Comparison of ENCODE assay signal across 8 cellular contexts in genomic region chr19:29667941-29668340, GRCh38. TPM values are rescaled to one million over a fixed set of nuclear protein-coding genes. Genes with fewer than 3 reads are reported as not detected.
DNase-seq lines count a peak whose midpoint lies in the region; ATAC-seq and TF ChIP-seq lines count a peak whose summit lies in the region.

No MANE protein-coding gene starts in this region.

- intact Hi-C loops in activated CD8-positive, alpha-beta T cell treated with anti-CD3 and anti-CD28 coated beads for 36 hours (cut with micrococcal nuclease) = loop anchor here (5.0 kb wide), 1 partner anchor 46 kb away; no protein-coding TSS in a partner anchor
- intact Hi-C loops in testis (cut with DNase I; ENCODE audit: low total_unique reads) = no loop called here

- H3K9me3 Mint-ChIP-seq in activated CD8-positive, alpha-beta T cell treated with anti-CD3 and anti-CD28 coated beads for 36 hours = no peaks in the 10 kb centered on the region

- DNase-seq in activated CD4-positive, CD25-positive, alpha-beta regulatory T cell treated with anti-CD3 and anti-CD28 coated beads, Interleukin-2, amount 50 U/mL, for 72 hours = no peak
- DNase-seq in activated CD8-positive, alpha-beta T cell treated with anti-CD3 and anti-CD28 coated beads for 36 hours = peak; percentile 84
- DNase-seq in tibial nerve (ENCODE audit: low spot score in 2 of 2) = no peak
- no peak for DNase-seq in testis
- no peak for DNase-seq in DMS79 treated with DMSO at 0.1 percent for 48 hours (lab: John Stamatoyannopoulos, UW)

- H3K27me3 ChIP-seq in gastroesophageal sphincter (no peaks in the 10 kb centered on the region), tibial nerve (no peaks in the 10 kb centered on the region), testis (no peaks in the 10 kb centered on the region)

- POLR2A ChIA-PET in activated CD8-positive, alpha-beta T cell treated with anti-CD3 and anti-CD28 coated beads for 36 hours (lab: Charles Lee) = interaction anchor here (0.8 to 5.2 kb wide), 12 partner anchors 11 to 169 kb away, joined by 3 to 59 read pairs (median 6); partner anchors contain the start of genes C19orf12 and POP4

- no peak for TF ChIP-seq POLR2A in gastroesophageal sphincter (IDR thresholded peaks at IDR 0.05)
- TF ChIP-seq POLR2A in tibial nerve (IDR thresholded peaks at IDR 0.05) = no peak
- no peak for TF ChIP-seq POLR2A in testis (IDR thresholded peaks at IDR 0.05)

- peak; percentile 19 for TF ChIP-seq CTCF in activated CD8-positive, alpha-beta T cell treated with anti-CD3 and anti-CD28 coated beads for 36 hours (IDR thresholded peaks at IDR 0.05)
- TF ChIP-seq CTCF in gastroesophageal sphincter (IDR thresholded peaks at IDR 0.05) (no peak), tibial nerve (IDR thresholded peaks at IDR 0.05) (no peak), testis (IDR thresholded peaks at IDR 0.05) (no peak)

- H3K4me1 ChIP-seq in gastroesophageal sphincter (peaks cover 0 to 96% (median 56%) of the 10 kb centered on the region in 3 donors), tibial nerve (peaks cover 0 to 86% (median 50%) of the 10 kb centered on the region in 4 donors), testis (peaks cover 49% of the 10 kb centered on the region)

- H3K4me3 ChIP-seq in gastroesophageal sphincter = peak overlapping the region in 1 of 2 donors; percentile 92
- peak overlapping the region in 1 of 4 donors; percentile 97 for H3K4me3 ChIP-seq in tibial nerve
- no peak overlapping the region for H3K4me3 ChIP-seq in testis

- H3K27me3 Mint-ChIP-seq in activated CD8-positive, alpha-beta T cell treated with anti-CD3 and anti-CD28 coated beads for 36 hours = no peaks in the 10 kb centered on the region

- peak; percentile 9 to 15 for ATAC-seq in activated CD4-positive, CD25-positive, alpha-beta regulatory T cell treated with anti-CD3 and anti-CD28 coated beads, Interleukin-2, amount 50 U/mL, for 24 hours
- peak; percentile 28 for ATAC-seq in activated CD8-positive, alpha-beta T cell treated with anti-CD3 and anti-CD28 coated beads for 36 hours
- ATAC-seq in gastroesophageal sphincter (no peak), GM21390 (IDR thresholded peaks at IDR 0.05; ENCODE audit: unreplicated experiment) (no peak)

- peaks cover 58% of the 10 kb centered on the region for H3K36me3 Mint-ChIP-seq in activated CD8-positive, alpha-beta T cell treated with anti-CD3 and anti-CD28 coated beads for 36 hours (ENCODE audit: low read depth)

- H3K27ac ChIP-seq in gastroesophageal sphincter (peak overlapping the region; percentile 74 to 94 (median 92)), tibial nerve (peak overlapping the region; percentile 20 to 95 (median 90)), testis (peak overlapping the region in 1 of 2 donors; percentile 26)

- H3K9me3 ChIP-seq in gastroesophageal sphincter (no peaks in the 10 kb centered on the region), tibial nerve (no peaks in the 10 kb centered on the region), testis (no peaks in the 10 kb centered on the region)

- H3K36me3 ChIP-seq in gastroesophageal sphincter (no peaks in the 10 kb centered on the region), tibial nerve (peaks cover 0 to 5% (median 0%) of the 10 kb centered on the region in 3 donors), testis (ENCODE audit: low read depth, missing control alignments) (no peaks in the 10 kb centered on the region)

- CTCF ChIA-PET in activated CD8-positive, alpha-beta T cell treated with anti-CD3 and anti-CD28 coated beads for 36 hours (lab: Charles Lee) = interaction anchor here (0.9 to 5.0 kb wide), 10 partner anchors 10 to 62 kb away, joined by 3 to 66 read pairs (median 24); partner anchors contain the start of gene POP4

- peak overlapping the region; percentile 90 for H3K27ac Mint-ChIP-seq in activated CD8-positive, alpha-beta T cell treated with anti-CD3 and anti-CD28 coated beads for 36 hours

- peaks cover 71% of the 10 kb centered on the region for H3K4me1 Mint-ChIP-seq in activated CD8-positive, alpha-beta T cell treated with anti-CD3 and anti-CD28 coated beads for 36 hours (ENCODE audit: low read depth)

- TF ChIP-seq EP300 in gastroesophageal sphincter (IDR thresholded peaks at IDR 0.05) (no peak), tibial nerve (IDR thresholded peaks at IDR 0.05) (no peak)

- 50% methylated on average over 1 of the region's 7 CpGs; no CpG with 5 or more reads in 1 of the 2 donors for WGBS in gastroesophageal sphincter (ENCODE audit: low coverage in 1 of 2), 2 donors
- WGBS in tibial nerve, 2 donors = 78 to 83% methylated on average over 3 to 4 of the region's 7 CpGs
- 75 to 82% methylated on average over 4 to 7 of the region's 7 CpGs for WGBS in testis, 2 donors

- peak overlapping the region; percentile 88 for H3K4me3 Mint-ChIP-seq in activated CD8-positive, alpha-beta T cell treated with anti-CD3 and anti-CD28 coated beads for 36 hours

RNA-seq across cellular contexts. Expression of gene PLEKHF1, which starts 2.7 kb away (rescaled TPM):
- 10 to 100 TPM; 30.4 to 31.7 TPM for total RNA-seq in activated CD8-positive, alpha-beta T cell treated with anti-CD3 and anti-CD28 coated beads for 36 hours
- total RNA-seq in gastroesophageal sphincter = 10 to 100 TPM; 28.6 to 49.1 (median 38.8) TPM
- total RNA-seq in tibial nerve = 100 to 1,000 TPM in 2 of 4 donors, 10 to 100 TPM in 2; 52.2 to 119 (median 89.0) TPM
- total RNA-seq in testis = 10 to 100 TPM; 13.5 to 26.2 TPM
- 6.3 TPM for polyA plus RNA-seq in testis (ENCODE audit: insufficient read depth, low read depth, low replicate concordance)

RNA-seq across cellular contexts. Expression of gene C19orf12, which starts 47.1 kb away (rescaled TPM):
- total RNA-seq in activated CD8-positive, alpha-beta T cell treated with anti-CD3 and anti-CD28 coated beads for 36 hours = 10 to 100 TPM; 33.3 to 36.6 TPM
- total RNA-seq in gastroesophageal sphincter = 10 to 100 TPM; 37.6 to 62.1 (median 49.7) TPM
- total RNA-seq in tibial nerve = 10 to 100 TPM; 52.5 to 71.6 (median 56.7) TPM
- 10 to 100 TPM; 28.8 to 40.5 TPM for total RNA-seq in testis
- 20.8 TPM for polyA plus RNA-seq in testis (ENCODE audit: insufficient read depth, low read depth, low replicate concordance)

Comparison
In these comparisons a context has a peak if more than half of its experiments do, and no peak if none do; other contexts are left out.
1. ATAC-seq: peak in activated CD4-positive, CD25-positive, alpha-beta regulatory T cell treated with anti-CD3 and anti-CD28 coated beads, Interleukin-2, amount 50 U/mL, for 24 hours (2 of 2) and activated CD8-positive, alpha-beta T cell treated with anti-CD3 and anti-CD28 coated beads for 36 hours (single experiment); none in gastroesophageal sphincter (single experiment) and GM21390 (single experiment).